In the genomic region with DNA sequence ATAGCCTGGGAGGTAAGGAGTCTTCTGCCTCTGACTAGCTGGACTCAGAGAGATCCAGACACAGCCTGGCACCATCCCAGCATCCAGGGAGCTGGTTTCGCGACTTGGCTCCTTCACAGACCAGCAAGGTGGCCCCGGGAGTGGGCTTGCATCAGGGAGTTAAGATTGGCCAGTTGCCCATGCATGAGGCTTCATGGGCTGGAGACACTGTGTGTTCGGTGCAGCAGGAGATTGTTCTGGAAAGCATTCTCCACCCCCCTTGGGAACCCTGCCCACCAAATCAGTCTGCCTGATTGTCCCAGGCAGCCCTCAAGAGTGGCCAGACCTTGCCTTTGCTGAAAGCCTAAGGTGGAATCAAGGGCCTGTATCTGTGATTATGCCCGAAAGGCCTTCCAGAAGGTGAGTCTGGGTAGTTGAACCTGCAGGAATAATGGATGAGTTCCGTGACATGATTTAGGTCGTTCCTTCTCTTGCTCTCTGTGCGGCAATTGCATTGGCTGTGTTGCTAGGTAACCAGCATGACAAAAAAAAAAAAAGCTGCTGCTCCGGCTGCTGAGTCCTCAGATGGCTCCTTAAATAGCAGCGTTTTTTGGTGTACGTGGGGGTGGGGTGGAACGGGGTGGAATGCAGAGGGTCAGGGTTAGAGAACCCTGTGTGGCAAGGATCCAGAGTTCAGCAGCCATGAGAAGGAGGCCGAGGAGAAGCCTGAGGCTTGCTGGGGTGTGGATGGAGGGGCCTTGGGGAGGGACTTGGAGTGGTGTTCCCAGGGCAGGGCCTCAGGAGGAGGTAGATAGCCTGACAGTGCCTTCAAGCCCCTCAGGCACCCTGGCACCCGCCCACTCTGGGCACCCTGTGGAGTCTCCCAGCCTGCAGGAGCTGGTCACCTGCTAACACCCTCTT, we compare ENCODE assay signal across 9 cellular contexts.
DNase-seq lines count a peak whose midpoint lies in the region; ATAC-seq, FAIRE-seq and TF ChIP-seq lines count a peak whose summit lies in the region.
"Had no signal": no experiment of that assay in that cellular context is flagged by ENCODE, and none has a peak within 500 bp of the region (broad histone marks: within the 10 kb centered on the region; RNA-seq: fewer than 3 reads in every experiment).

No MANE protein-coding gene starts in this region.

- H3K4me3 Mint-ChIP-seq in mesothelial cell of epicardium = no peak overlapping the region
- H3K4me3 Mint-ChIP-seq in stimulated activated memory B cell treated with anti-CD40 and anti-IgM and Interleukin-4, amounts not matched to agents 10 μg/mL and 1 μg/mL and 100 μg/mL, for 72 hours = no peak overlapping the region
- H3K4me3 Mint-ChIP-seq: activated naive CD4-positive, alpha-beta T cell treated with anti-CD3 and anti-CD28 coated beads, Interleukin-2, amount 10 ng/mL, durations not matched to agents 7 days and 5 days had no signal

- TF ChIP-seq CTCF in mesothelial cell of epicardium (IDR thresholded peaks at IDR 0.05; ENCODE audit: unreplicated experiment) = no peak

- no peaks in the 10 kb centered on the region for H3K27me3 Mint-ChIP-seq in mesothelial cell of epicardium (ENCODE audit: low read depth)
- no peaks in the 10 kb centered on the region for H3K27me3 Mint-ChIP-seq in stimulated activated memory B cell treated with anti-CD40 and anti-IgM and Interleukin-4, amounts not matched to agents 10 μg/mL and 1 μg/mL and 100 μg/mL, for 72 hours
- H3K27me3 Mint-ChIP-seq: activated naive CD4-positive, alpha-beta T cell treated with anti-CD3 and anti-CD28 coated beads, Interleukin-2, amount 10 ng/mL, durations not matched to agents 7 days and 5 days had no signal

- peak overlapping the region; percentile 89 for H3K27ac Mint-ChIP-seq in mesothelial cell of epicardium
- no peak overlapping the region for H3K27ac Mint-ChIP-seq in stimulated activated memory B cell treated with anti-CD40 and anti-IgM and Interleukin-4, amounts not matched to agents 10 μg/mL and 1 μg/mL and 100 μg/mL, for 72 hours

- no peaks in the 10 kb centered on the region for H3K9me3 Mint-ChIP-seq in mesothelial cell of epicardium
- H3K9me3 Mint-ChIP-seq in stimulated activated memory B cell treated with anti-CD40 and anti-IgM and Interleukin-4, amounts not matched to agents 10 μg/mL and 1 μg/mL and 100 μg/mL, for 72 hours = no peaks in the 10 kb centered on the region
- H3K9me3 Mint-ChIP-seq: activated naive CD4-positive, alpha-beta T cell treated with anti-CD3 and anti-CD28 coated beads, Interleukin-2, amount 10 ng/mL, durations not matched to agents 7 days and 5 days had no signal

- peaks cover 32% of the 10 kb centered on the region for H3K4me1 Mint-ChIP-seq in mesothelial cell of epicardium
- peaks cover 9% of the 10 kb centered on the region for H3K4me1 Mint-ChIP-seq in stimulated activated memory B cell treated with anti-CD40 and anti-IgM and Interleukin-4, amounts not matched to agents 10 μg/mL and 1 μg/mL and 100 μg/mL, for 72 hours
- H3K4me1 Mint-ChIP-seq: activated naive CD4-positive, alpha-beta T cell treated with anti-CD3 and anti-CD28 coated beads, Interleukin-2, amount 10 ng/mL, durations not matched to agents 7 days and 5 days had no signal

- no peak for ATAC-seq in stimulated activated memory B cell treated with anti-CD40 and anti-IgM and Interleukin-4, amounts not matched to agents 10 μg/mL and 1 μg/mL and 100 μg/mL, for 72 hours
- ATAC-seq in GM18858 (IDR thresholded peaks at IDR 0.05; ENCODE audit: unreplicated experiment) = no peak

- H3K36me3 Mint-ChIP-seq in mesothelial cell of epicardium = peaks cover 8% of the 10 kb centered on the region
- peaks cover 79% of the 10 kb centered on the region for H3K36me3 Mint-ChIP-seq in stimulated activated memory B cell treated with anti-CD40 and anti-IgM and Interleukin-4, amounts not matched to agents 10 μg/mL and 1 μg/mL and 100 μg/mL, for 72 hours

- DNase-seq in A172 (ENCODE audit: low spot score) = peak; percentile 74
- DNase-seq in NCI-H187 (lab: John Stamatoyannopoulos, UW) = peak; percentile 15 to 68
- DNase-seq in ecto neural progenitor cell (ENCODE audit: low spot score) = peak; percentile 73
- DNase-seq in mesothelial cell of epicardium (ENCODE audit: low spot score in 2 of 2, unreplicated experiment in 2 of 2) = peak in 1 of 2 experiments; percentile 54
- DNase-seq in H54 (ENCODE audit: insufficient read length, low spot score) = no peak
- DNase-seq in NCI-H1930 (lab: John Stamatoyannopoulos, UW) = no peak
- DNase-seq: activated naive CD4-positive, alpha-beta T cell treated with anti-CD3 and anti-CD28 coated beads, Interleukin-2, amount 10 ng/mL, durations not matched to agents 7 days and 5 days had no signal

- no peak for TF ChIP-seq POLR2A in H54 (IDR thresholded peaks at IDR 0.05; ENCODE audit: low read depth, low read length)

- no peak for FAIRE-seq in H54 (lab: Jason Lieb, UNC)

Comparison
In these comparisons a context has a peak if more than half of its experiments do, and no peak if none do; other contexts are left out.
1. DNase-seq: peak in A172 (single experiment), NCI-H187 (2 of 2) and ecto neural progenitor cell (single experiment); none in H54 (single experiment) and NCI-H1930 (0 of 2).